In the genomic region with DNA sequence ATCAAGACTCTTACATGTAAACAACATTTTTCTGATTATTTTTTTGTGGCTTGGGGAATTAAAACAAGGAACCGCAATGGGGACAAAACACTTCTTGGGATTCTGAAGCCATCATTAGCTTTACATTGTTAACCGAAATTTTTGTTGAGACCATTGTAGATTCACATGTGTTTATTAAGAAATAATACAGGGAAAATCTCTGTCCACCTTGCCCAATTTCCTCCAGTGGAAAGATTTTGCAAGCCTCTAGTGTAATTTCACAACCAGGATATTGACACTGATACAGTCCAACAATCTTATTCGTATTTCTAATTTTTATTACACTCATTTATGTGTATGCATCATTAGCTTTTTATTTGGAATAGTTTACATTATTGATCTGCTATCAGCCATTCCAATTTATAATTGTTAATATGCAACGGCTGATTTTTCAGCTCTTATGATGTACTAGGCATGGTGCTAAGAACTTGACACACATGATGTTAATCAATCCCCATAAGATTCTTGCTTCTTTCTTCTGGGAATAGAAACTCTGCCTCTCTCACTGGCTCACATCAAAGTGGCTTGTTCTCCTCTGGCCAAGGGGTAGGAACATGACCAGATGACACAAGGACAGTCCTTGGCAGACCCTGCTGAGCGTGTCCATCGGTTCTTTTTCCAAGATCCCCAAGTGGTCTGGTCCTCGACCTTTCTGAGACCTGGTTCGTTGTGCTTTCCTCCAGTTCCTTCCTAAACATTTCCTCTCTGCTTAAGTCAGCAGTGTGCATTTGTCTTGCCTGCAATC, we compare ENCODE assay signal across 18 cellular contexts.
DNase-seq lines count a peak whose midpoint lies in the region; ATAC-seq and TF ChIP-seq lines count a peak whose summit lies in the region.
"Had no signal": no experiment of that assay in that cellular context is flagged by ENCODE, and none has a peak within 500 bp of the region (broad histone marks: within the 10 kb centered on the region; RNA-seq: fewer than 3 reads in every experiment).

No MANE protein-coding gene starts in this region.

- no peaks in the 10 kb centered on the region for H3K27me3 ChIP-seq in subcutaneous abdominal adipose tissue (ENCODE audit: control insufficient read depth in 5 of 5, insufficient read depth in 4 of 5, low read length in 5 of 5)

- peaks cover 0 to 8% (median 0%) of the 10 kb centered on the region in 5 donors for H3K9me3 ChIP-seq in subcutaneous abdominal adipose tissue (ENCODE audit: control insufficient read depth in 5 of 5, low read length in 5 of 5)

- H3K27ac ChIP-seq in subcutaneous abdominal adipose tissue (ENCODE audit: low read depth, low read length): peak overlapping the region; percentile 55

- intact Hi-C loops in Right ventricle myocardium superior (cut with DNase I) (no loop called here), Right ventricle myocardium inferior (cut with DNase I) (no loop called here)

- peaks cover 0 to 3% (median 0%) of the 10 kb centered on the region in 5 donors for H3K36me3 ChIP-seq in subcutaneous abdominal adipose tissue (ENCODE audit: control insufficient read depth in 5 of 5, insufficient read depth in 5 of 5, low read length in 5 of 5)

- TF ChIP-seq CTCF in cardiac fibroblast (IDR thresholded peaks at IDR 0.05; ENCODE audit: low read depth, low read length): no peak
- TF ChIP-seq CTCF in foreskin fibroblast (IDR thresholded peaks at IDR 0.05; ENCODE audit: low read depth, low read length): no peak

- H3K4me1 ChIP-seq in subcutaneous abdominal adipose tissue (ENCODE audit: control insufficient read depth in 5 of 5, insufficient read depth in 5 of 5, low read length in 5 of 5): peaks cover 0 to 34% (median 14%) of the 10 kb centered on the region in 5 donors

- ATAC-seq in Right ventricle myocardium superior (ENCODE audit: poor library complexity) (peak; percentile 51), Right ventricle myocardium inferior (no peak), HG02798 (IDR thresholded peaks at IDR 0.05; ENCODE audit: poor library complexity, unreplicated experiment) (no peak)
- ATAC-seq: GM23338 had no signal

- no peak overlapping the region for H3K9ac ChIP-seq in subcutaneous abdominal adipose tissue (ENCODE audit: low read length in 5 of 5)

- H3K4me3 ChIP-seq in cardiac fibroblast (replicated peaks in 1 of 2; ENCODE audit: low read depth in 2 of 2, low read length in 2 of 2) (no peak overlapping the region), foreskin fibroblast (ENCODE audit: low read depth in 1 of 2, low read length in 2 of 2) (no peak overlapping the region), subcutaneous abdominal adipose tissue (ENCODE audit: low read depth in 1 of 5, low read length in 5 of 5) (no peak overlapping the region)
- H3K4me3 ChIP-seq: GM23338 had no signal

- DNase-seq in Right ventricle myocardium superior (no peak), Right ventricle myocardium inferior (ENCODE audit: missing footprints) (no peak), cardiac fibroblast (ENCODE audit: low read depth in 2 of 2) (peak; percentile 61 to 65), foreskin fibroblast (peak; percentile 28 to 63), NCI-H1436 (lab: John Stamatoyannopoulos, UW) (no peak)
- no peak for DNase-seq in activated CD4-positive, CD25-positive, alpha-beta regulatory T cell (lab: John Stamatoyannopoulos, UW)
- DNase-seq: C1 segment of cervical spinal cord, DMS 273 treated with DMSO at 0.1 percent for 48 hours, GF-D8, KG1, NCI-H1105, NCI-H187, NCI-H345, NCI-H69, SHP77 treated with DMSO at 0.1 percent for 48 hours had no signal

Comparison
In these comparisons a context has a peak if more than half of its experiments do, and no peak if none do; other contexts are left out.
1. DNase-seq: peak in cardiac fibroblast (2 of 2) and foreskin fibroblast (2 of 2); none in Right ventricle myocardium superior (single experiment), Right ventricle myocardium inferior (single experiment), NCI-H1436 (single experiment) and activated CD4-positive, CD25-positive, alpha-beta regulatory T cell (0 of 4).